In the genomic region with DNA sequence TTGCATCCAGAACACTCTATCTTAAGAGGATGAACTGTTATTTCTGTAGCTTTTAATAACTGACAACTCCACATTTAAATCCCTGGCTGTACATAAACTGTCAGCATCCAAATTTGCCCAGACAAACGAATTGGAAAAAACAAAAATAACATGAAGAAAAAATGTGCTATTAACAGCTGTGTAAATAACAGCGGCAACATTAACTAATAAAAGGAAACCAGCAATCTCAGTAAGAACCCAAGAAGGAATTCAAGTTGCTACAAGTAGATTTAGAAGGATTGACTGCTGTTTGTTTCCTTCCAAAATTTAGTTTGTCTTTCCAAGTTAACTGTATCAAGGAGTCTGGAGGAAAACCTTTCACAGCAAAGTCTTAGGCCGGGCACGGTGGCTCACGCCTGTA, we compare ENCODE assay signal across 14 cellular contexts.
"Had no signal": no experiment of that assay in that cellular context is flagged by ENCODE, and none has a peak within 500 bp of the region (broad histone marks: within the 10 kb centered on the region; RNA-seq: fewer than 3 reads in every experiment).

No MANE protein-coding gene starts in this region.

- H3K4me1 ChIP-seq: foreskin keratinocyte, pancreas, right lobe of liver, thyroid gland, upper lobe of left lung, uterus had no signal

- ATAC-seq: foreskin keratinocyte; left colon; naive thymus-derived CD8-positive, alpha-beta T cell; pancreas; right lobe of liver had no signal

- H3K36me3 ChIP-seq: pancreas, right lobe of liver, thyroid gland, upper lobe of left lung, uterus had no signal

- DNase-seq: effector memory CD4-positive, alpha-beta T cell; foreskin keratinocyte; hippocampal formation; left colon; midbrain; naive thymus-derived CD8-positive, alpha-beta T cell; pancreas; right lobe of liver; stimulated activated naive CD4-positive, alpha-beta T cell treated with Interleukin-2 at 50 U/mL for 16 hours; thyroid gland; upper lobe of left lung; uterus had no signal

- H3K4me3 Mint-ChIP-seq: naive thymus-derived CD8-positive, alpha-beta T cell had no signal

- H3K27ac Mint-ChIP-seq: naive thymus-derived CD8-positive, alpha-beta T cell; progenitor cell of endocrine pancreas had no signal

- H3K27me3 ChIP-seq: foreskin keratinocyte, pancreas, right lobe of liver, thyroid gland, upper lobe of left lung, uterus had no signal

- H3K27me3 Mint-ChIP-seq: progenitor cell of endocrine pancreas had no signal

- H3K4me3 ChIP-seq: pancreas, right lobe of liver, skin epidermis, thyroid gland, upper lobe of left lung, uterus had no signal

- H3K4me1 Mint-ChIP-seq: naive thymus-derived CD8-positive, alpha-beta T cell had no signal

- H3K9me3 ChIP-seq: pancreas, right lobe of liver, thyroid gland, upper lobe of left lung, uterus had no signal

- H3K27ac ChIP-seq: foreskin keratinocyte, pancreas, right lobe of liver, skin epidermis, upper lobe of left lung had no signal
